13 cellular contexts compared by ENCODE assay signal in genomic region chr6:120354452-120355098, GRCh38.
DNase-seq lines count a peak whose midpoint lies in the region; ATAC-seq lines count a peak whose summit lies in the region.
"Had no signal": no experiment of that assay in that cellular context is flagged by ENCODE, and none has a peak within 500 bp of the region (broad histone marks: within the 10 kb centered on the region; RNA-seq: fewer than 3 reads in every experiment).

No MANE protein-coding gene starts in this region.

- DNase-seq in activated naive CD4-positive, alpha-beta T cell treated with anti-CD3 and anti-CD28 coated beads for 36 hours = peak; percentile 7
- DNase-seq in activated naive CD4-positive, alpha-beta T cell treated with anti-CD3 and anti-CD28 coated beads, Interleukin-2, amount 50 U/mL, for 16 hours = no peak
- DNase-seq in HS-5 (ENCODE audit: low read depth) = peak; percentile 25
- DNase-seq in activated CD8-positive, alpha-beta T cell treated with anti-CD3 and anti-CD28 coated beads, Interleukin-2, amount 10 ng/mL, durations not matched to agents 7 days and 5 days = peak; percentile 47
- DNase-seq in stimulated activated naive B cell treated with anti-CD40 and anti-IgM and Interleukin-4, amounts not matched to agents 10 μg/mL and 1 μg/mL and 100 μg/mL, for 72 hours = peak; percentile 1
- DNase-seq in NCI-H510A treated with DMSO at 0.1 percent for 48 hours (lab: John Stamatoyannopoulos, UW) = no peak
- DNase-seq in T1000 (lab: John Stamatoyannopoulos, UW) = no peak
- DNase-seq in stimulated activated naive CD4-positive, alpha-beta T cell treated with Interleukin-2 at 50 U/mL for 16 hours (lab: John Stamatoyannopoulos, UW) = no peak
- DNase-seq: activated naive CD4-positive, alpha-beta T cell treated with Interleukin-2 at 50 U/mL for 16 hours; esophagus squamous epithelium; NCI-H1436; NCI-H774 had no signal

- POLR2A ChIA-PET in activated CD8-positive, alpha-beta T cell treated with anti-CD3 and anti-CD28 coated beads, Interleukin-2, amount 10 ng/mL, durations not matched to agents 7 days and 5 days (lab: Charles Lee) = no interaction called here

- CTCF ChIA-PET in activated naive CD4-positive, alpha-beta T cell treated with anti-CD3 and anti-CD28 coated beads for 36 hours (lab: Charles Lee) = no interaction called here
- CTCF ChIA-PET in activated CD8-positive, alpha-beta T cell treated with anti-CD3 and anti-CD28 coated beads, Interleukin-2, amount 10 ng/mL, durations not matched to agents 7 days and 5 days (lab: Charles Lee) = no interaction called here

- no peaks in the 10 kb centered on the region for H3K4me1 Mint-ChIP-seq in activated naive CD4-positive, alpha-beta T cell treated with anti-CD3 and anti-CD28 coated beads for 36 hours (ENCODE audit: low read depth)
- H3K4me1 Mint-ChIP-seq in activated CD8-positive, alpha-beta T cell treated with anti-CD3 and anti-CD28 coated beads, Interleukin-2, amount 10 ng/mL, durations not matched to agents 7 days and 5 days (ENCODE audit: low read depth) = peaks cover 8% of the 10 kb centered on the region
- peaks cover 5 to 24% of the 10 kb centered on the region in 2 donors for H3K4me1 Mint-ChIP-seq in stimulated activated naive B cell treated with anti-CD40 and anti-IgM and Interleukin-4, amounts not matched to agents 10 μg/mL and 1 μg/mL and 100 μg/mL, for 72 hours

- intact Hi-C loops in activated naive CD4-positive, alpha-beta T cell treated with anti-CD3 and anti-CD28 coated beads for 36 hours (cut with micrococcal nuclease) = no loop called here

- peak; percentile 42 for ATAC-seq in activated CD8-positive, alpha-beta T cell treated with anti-CD3 and anti-CD28 coated beads, Interleukin-2, amount 10 ng/mL, durations not matched to agents 7 days and 5 days
- ATAC-seq in stimulated activated naive B cell treated with anti-CD40 and anti-IgM and Interleukin-4, amounts not matched to agents 10 μg/mL and 1 μg/mL and 100 μg/mL, for 72 hours (replicated peaks) = peak; percentile 38 to 71
- ATAC-seq: activated CD4-positive, CD25-positive, alpha-beta regulatory T cell treated with anti-CD3 and anti-CD28 coated beads, Interleukin-2, amount 50 U/mL, for 24 hours had no signal

- peaks cover 12% of the 10 kb centered on the region for H3K9me3 Mint-ChIP-seq in activated naive CD4-positive, alpha-beta T cell treated with anti-CD3 and anti-CD28 coated beads for 36 hours
- peaks cover 14% of the 10 kb centered on the region for H3K9me3 Mint-ChIP-seq in activated CD8-positive, alpha-beta T cell treated with anti-CD3 and anti-CD28 coated beads, Interleukin-2, amount 10 ng/mL, durations not matched to agents 7 days and 5 days (ENCODE audit: insufficient read depth)
- peaks cover 6 to 9% of the 10 kb centered on the region in 2 donors for H3K9me3 Mint-ChIP-seq in stimulated activated naive B cell treated with anti-CD40 and anti-IgM and Interleukin-4, amounts not matched to agents 10 μg/mL and 1 μg/mL and 100 μg/mL, for 72 hours

- no peak overlapping the region for H3K27ac Mint-ChIP-seq in activated naive CD4-positive, alpha-beta T cell treated with anti-CD3 and anti-CD28 coated beads for 36 hours
- no peak overlapping the region for H3K27ac Mint-ChIP-seq in activated CD8-positive, alpha-beta T cell treated with anti-CD3 and anti-CD28 coated beads, Interleukin-2, amount 10 ng/mL, durations not matched to agents 7 days and 5 days
- no peak overlapping the region for H3K27ac Mint-ChIP-seq in stimulated activated naive B cell treated with anti-CD40 and anti-IgM and Interleukin-4, amounts not matched to agents 10 μg/mL and 1 μg/mL and 100 μg/mL, for 72 hours

- no peaks in the 10 kb centered on the region for H3K27me3 Mint-ChIP-seq in activated naive CD4-positive, alpha-beta T cell treated with anti-CD3 and anti-CD28 coated beads for 36 hours (ENCODE audit: low read depth)
- H3K27me3 Mint-ChIP-seq in activated CD8-positive, alpha-beta T cell treated with anti-CD3 and anti-CD28 coated beads, Interleukin-2, amount 10 ng/mL, durations not matched to agents 7 days and 5 days (ENCODE audit: low read depth) = no peaks in the 10 kb centered on the region
- no peaks in the 10 kb centered on the region for H3K27me3 Mint-ChIP-seq in stimulated activated naive B cell treated with anti-CD40 and anti-IgM and Interleukin-4, amounts not matched to agents 10 μg/mL and 1 μg/mL and 100 μg/mL, for 72 hours

- H3K36me3 Mint-ChIP-seq in activated naive CD4-positive, alpha-beta T cell treated with anti-CD3 and anti-CD28 coated beads for 36 hours (ENCODE audit: low read depth) = no peaks in the 10 kb centered on the region
- H3K36me3 Mint-ChIP-seq in activated CD8-positive, alpha-beta T cell treated with anti-CD3 and anti-CD28 coated beads, Interleukin-2, amount 10 ng/mL, durations not matched to agents 7 days and 5 days (ENCODE audit: low read depth) = no peaks in the 10 kb centered on the region
- peaks cover 2 to 3% of the 10 kb centered on the region in 2 donors for H3K36me3 Mint-ChIP-seq in stimulated activated naive B cell treated with anti-CD40 and anti-IgM and Interleukin-4, amounts not matched to agents 10 μg/mL and 1 μg/mL and 100 μg/mL, for 72 hours

- no peak overlapping the region for H3K4me3 Mint-ChIP-seq in activated naive CD4-positive, alpha-beta T cell treated with anti-CD3 and anti-CD28 coated beads for 36 hours
- no peak overlapping the region for H3K4me3 Mint-ChIP-seq in activated CD8-positive, alpha-beta T cell treated with anti-CD3 and anti-CD28 coated beads, Interleukin-2, amount 10 ng/mL, durations not matched to agents 7 days and 5 days
- no peak overlapping the region for H3K4me3 Mint-ChIP-seq in stimulated activated naive B cell treated with anti-CD40 and anti-IgM and Interleukin-4, amounts not matched to agents 10 μg/mL and 1 μg/mL and 100 μg/mL, for 72 hours

Comparison
In these comparisons a context has a peak if more than half of its experiments do, and no peak if none do; other contexts are left out.
1. DNase-seq: peak in activated naive CD4-positive, alpha-beta T cell treated with anti-CD3 and anti-CD28 coated beads for 36 hours (single experiment), HS-5 (single experiment), activated CD8-positive, alpha-beta T cell treated with anti-CD3 and anti-CD28 coated beads, Interleukin-2, amount 10 ng/mL, durations not matched to agents 7 days and 5 days (single experiment) and stimulated activated naive B cell treated with anti-CD40 and anti-IgM and Interleukin-4, amounts not matched to agents 10 μg/mL and 1 μg/mL and 100 μg/mL, for 72 hours (single experiment); none in activated naive CD4-positive, alpha-beta T cell treated with anti-CD3 and anti-CD28 coated beads, Interleukin-2, amount 50 U/mL, for 16 hours (single experiment), NCI-H510A treated with DMSO at 0.1 percent for 48 hours (single experiment), T1000 (single experiment) and stimulated activated naive CD4-positive, alpha-beta T cell treated with Interleukin-2 at 50 U/mL for 16 hours (single experiment).